Comparison of ENCODE assay signal across 14 cellular contexts in the genomic region with DNA sequence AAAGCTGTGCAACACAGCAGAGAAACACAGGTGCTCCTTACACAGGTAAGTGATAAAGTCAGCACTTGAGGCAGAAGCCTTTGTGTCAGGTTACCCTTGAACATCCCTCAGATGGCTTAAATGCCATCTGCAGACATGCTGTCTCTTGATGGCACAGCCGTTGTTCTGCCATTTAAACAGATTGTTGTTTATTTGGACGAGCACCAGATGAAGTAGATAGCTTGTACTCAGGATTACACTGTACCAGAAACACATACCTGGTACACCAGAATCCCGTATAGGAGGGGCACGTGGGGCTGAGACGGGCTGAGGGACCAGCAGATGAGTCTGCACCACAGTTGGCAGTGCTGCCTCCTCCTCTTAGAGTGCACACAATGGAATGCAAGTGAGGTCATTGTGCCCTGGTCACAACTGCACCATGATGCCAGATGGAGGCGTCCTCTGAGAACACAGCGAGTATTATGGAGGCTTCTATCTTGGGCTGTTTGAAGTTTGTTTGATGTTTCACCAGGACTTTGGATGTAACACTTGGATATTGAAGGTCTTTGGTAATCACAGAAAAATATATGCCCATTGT.
DNase-seq lines count a peak whose midpoint lies in the region; ATAC-seq lines count a peak whose summit lies in the region.
"Had no signal": no experiment of that assay in that cellular context is flagged by ENCODE, and none has a peak within 500 bp of the region (broad histone marks: within the 10 kb centered on the region; RNA-seq: fewer than 3 reads in every experiment).

No MANE protein-coding gene starts in this region.

- H3K36me3 Mint-ChIP-seq in T-helper 17 cell (ENCODE audit: low read depth): peaks cover 2% of the 10 kb centered on the region
- H3K36me3 Mint-ChIP-seq: activated naive CD8-positive, alpha-beta T cell had no signal

- H3K9me3 ChIP-seq in T-helper 17 cell (ENCODE audit: control insufficient read depth, low read length, poor library complexity, severe bottlenecking): no peaks in the 10 kb centered on the region
- H3K9me3 ChIP-seq: HAP-1 had no signal

- peaks cover 10% of the 10 kb centered on the region for H3K4me1 Mint-ChIP-seq in T-helper 17 cell
- H3K4me1 Mint-ChIP-seq: central memory CD8-positive, alpha-beta T cell had no signal

- no peak for ATAC-seq in T-helper 17 cell
- ATAC-seq in HG02981 (IDR thresholded peaks at IDR 0.05; ENCODE audit: unreplicated experiment): no peak
- ATAC-seq in GM18870 (IDR thresholded peaks at IDR 0.05; ENCODE audit: unreplicated experiment): no peak
- ATAC-seq: activated CD4-positive, CD25-positive, alpha-beta regulatory T cell treated with anti-CD3 and anti-CD28 coated beads, Interleukin-2, amount 50 U/mL, for 24 hours had no signal

- peak; percentile 35 for DNase-seq in DMS 273 (lab: John Stamatoyannopoulos, UW; ENCODE audit: unreplicated experiment)
- no peak for DNase-seq in DMS 273 treated with DMSO at 0.1 percent for 48 hours (lab: John Stamatoyannopoulos, UW)
- peak; percentile 86 for DNase-seq in NCI-H2171 (lab: John Stamatoyannopoulos, UW)
- DNase-seq in head of caudate nucleus: peak; percentile 22 to 82 (median 64)
- peak in 6 of 10 donors; percentile 15 to 87 (median 47) for DNase-seq in posterior cingulate gyrus
- DNase-seq in T-helper 17 cell: no peak
- DNase-seq: NCI-H2107; stimulated activated naive CD4-positive, alpha-beta T cell treated with Interleukin-2 at 50 U/mL for 16 hours had no signal

- peaks cover 13% of the 10 kb centered on the region for H3K27me3 Mint-ChIP-seq in T-helper 17 cell
- H3K27me3 Mint-ChIP-seq: activated naive CD8-positive, alpha-beta T cell had no signal

- intact Hi-C loops in head of caudate nucleus (cut with DNase I): loop anchor here (10.0 kb wide), 1 partner anchor 77 kb away; no protein-coding TSS in a partner anchor
- intact Hi-C loops in posterior cingulate gyrus (cut with DNase I): no loop called here

- no peak overlapping the region for H3K27ac Mint-ChIP-seq in T-helper 17 cell
- H3K27ac Mint-ChIP-seq: activated naive CD8-positive, alpha-beta T cell had no signal

- H3K4me3 Mint-ChIP-seq in T-helper 17 cell: no peak overlapping the region
- H3K4me3 Mint-ChIP-seq: activated naive CD8-positive, alpha-beta T cell; central memory CD8-positive, alpha-beta T cell had no signal

Comparison
In these comparisons a context has a peak if more than half of its experiments do, and no peak if none do; other contexts are left out.
1. DNase-seq: peak in DMS 273 (single experiment), NCI-H2171 (single experiment), head of caudate nucleus (42 of 42) and posterior cingulate gyrus (6 of 10); none in DMS 273 treated with DMSO at 0.1 percent for 48 hours (single experiment) and T-helper 17 cell (0 of 3).